Comparison of ENCODE assay signal across 11 cellular contexts in the genomic region with DNA sequence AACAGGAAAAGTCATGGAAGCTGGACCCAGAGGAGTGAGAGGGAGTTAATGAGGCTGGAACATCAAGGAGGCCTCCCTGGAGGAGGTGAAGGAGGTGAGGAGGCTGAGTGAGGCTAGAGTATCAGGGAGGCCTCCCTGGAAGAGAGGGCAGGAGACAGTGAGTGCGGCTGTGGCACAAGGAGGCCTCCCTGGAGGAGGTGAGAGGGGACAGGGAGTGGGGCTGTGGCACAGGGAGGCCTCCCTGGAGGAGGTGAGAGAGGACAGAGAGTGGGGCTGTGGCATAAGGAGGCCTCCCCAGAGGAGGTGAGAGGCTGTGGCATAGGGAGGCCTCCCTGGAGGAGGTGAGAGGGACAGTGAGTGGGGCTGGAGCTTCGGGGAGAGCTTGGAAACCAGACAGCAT. TPM values are rescaled to one million over a fixed set of nuclear protein-coding genes. Genes with fewer than 3 reads are reported as not detected.
DNase-seq lines count a peak whose midpoint lies in the region; ATAC-seq, FAIRE-seq and TF ChIP-seq lines count a peak whose summit lies in the region.
"Had no signal": no experiment of that assay in that cellular context is flagged by ENCODE, and none has a peak within 500 bp of the region (broad histone marks: within the 10 kb centered on the region; RNA-seq: fewer than 3 reads in every experiment).

No MANE protein-coding gene starts in this region.

- no peak overlapping the region for H2AFZ ChIP-seq in K562 (ENCODE audit: low read depth, low read length)

- H3K27ac Mint-ChIP-seq in HFFc6 = peak overlapping the region; percentile 98
- peak overlapping the region; percentile 17 to 97 (median 90) for H3K27ac Mint-ChIP-seq in naive thymus-derived CD8-positive, alpha-beta T cell

- TF ChIP-seq POLR2A in A549 (IDR thresholded peaks at IDR 0.05; ENCODE audit: low read length) (no peak), K562 (conservative IDR thresholded peaks at IDR 0.05) (no peak)

- no peak for TF ChIP-seq RAD21 in A549 (conservative IDR thresholded peaks at IDR 0.05 in 1 of 2, IDR thresholded peaks at IDR 0.05 in 1 of 2)
- TF ChIP-seq RAD21 in K562 (CRISPR knock-in tag; conservative IDR thresholded peaks at IDR 0.05 in 1 of 2, IDR thresholded peaks at IDR 0.05 in 1 of 2) = no peak

- WGBS in A549 (ENCODE audit: missing lambda C conversion rate) = 50% methylated on average over 2 of the region's 2 CpGs
- WGBS in K562 (ENCODE audit: insufficient coverage, low coverage, missing lambda C conversion rate) = no CpG with 5 or more reads among the region's 2 CpGs

- no peaks in the 10 kb centered on the region for H3K27me3 ChIP-seq in K562 (ENCODE audit: control insufficient read depth in 2 of 2, insufficient read depth in 2 of 2, low read length in 2 of 2)

- DNase-seq in A549 (ENCODE audit: low read depth in 1 of 2, low spot score in 1 of 2) (no peak), HFFc6 (no peak), K562 (ENCODE audit: extremely low read depth in 1 of 4, low spot score in 3 of 4) (no peak), NCI-H2227 (lab: John Stamatoyannopoulos, UW; ENCODE audit: unreplicated experiment) (no peak), NCI-H2196 (lab: John Stamatoyannopoulos, UW; ENCODE audit: unreplicated experiment) (no peak), LoVo (ENCODE audit: low spot score) (no peak)
- no peak for DNase-seq in naive thymus-derived CD8-positive, alpha-beta T cell
- DNase-seq in activated CD8-positive, alpha-beta memory T cell treated with anti-CD3 and anti-CD28 coated beads, Interleukin-2, amount 50 U/mL, for 4 hours = no peak
- DNase-seq: activated CD4-positive, alpha-beta T cell treated with anti-CD3 and anti-CD28 coated beads, Interleukin-2, amount 50 U/mL, for 48 hours; cortex of kidney; occipital lobe had no signal

- H3K9me3 Mint-ChIP-seq in HFFc6 = no peaks in the 10 kb centered on the region
- no peaks in the 10 kb centered on the region for H3K9me3 Mint-ChIP-seq in naive thymus-derived CD8-positive, alpha-beta T cell

- H3K9ac ChIP-seq in K562 (ENCODE audit: insufficient read depth in 1 of 2, low read depth in 2 of 2, low read length in 2 of 2) = peak overlapping the region in 1 of 2 experiments; percentile 71; a peak in 2 of 4 replicates

- intact Hi-C loops in K562 (cut with micrococcal nuclease) = no loop called here

- H3K79me2 ChIP-seq in K562 (ENCODE audit: control insufficient read depth, insufficient read depth, low read length) = peaks cover 35% of the 10 kb centered on the region

- H3K27ac ChIP-seq in A549 (peak overlapping the region; percentile 87 to 89; a peak in 4 of 6 replicates), K562 (ENCODE audit: extremely low read depth, low read depth, low read length) (no peak overlapping the region; the same call in 2 of the 3 replicates)

- H3K9me3 ChIP-seq in A549 (no peaks in the 10 kb centered on the region), K562 (replicated peaks; ENCODE audit: control insufficient read depth, insufficient read depth, low read depth, low read length) (no peaks in the 10 kb centered on the region)

- no peak for ATAC-seq in A549
- no peak for ATAC-seq in K562
- ATAC-seq in naive thymus-derived CD8-positive, alpha-beta T cell = no peak

- peaks cover 64% of the 10 kb centered on the region for H3K4me1 ChIP-seq in A549
- H3K4me1 ChIP-seq in K562 (replicated peaks in 1 of 2; ENCODE audit: control insufficient read depth in 2 of 2, insufficient read depth in 2 of 2, low read length in 2 of 2) = peaks cover 26 to 57% of the 10 kb centered on the region in 2 experiments

- TF ChIP-seq CTCF in A549 (IDR thresholded peaks at IDR 0.05) = no peak
- no peak for TF ChIP-seq CTCF in HFFc6 (IDR thresholded peaks at IDR 0.05)
- no peak for TF ChIP-seq CTCF in K562 (IDR thresholded peaks at IDR 0.05 in 2 of 3, conservative IDR thresholded peaks at IDR 0.05 in 1 of 3; ENCODE audit: insufficient read depth in 2 of 3, low read depth in 1 of 3, low read length in 3 of 3)

- no peaks in the 10 kb centered on the region for H4K20me1 ChIP-seq in K562 (replicated peaks; ENCODE audit: control insufficient read depth, insufficient read depth, low read length)

- H3K36me3 Mint-ChIP-seq in HFFc6 (ENCODE audit: low read depth) = no peaks in the 10 kb centered on the region
- H3K36me3 Mint-ChIP-seq in naive thymus-derived CD8-positive, alpha-beta T cell = peaks cover 0 to 12% (median 3%) of the 10 kb centered on the region in 3 donors

- no peak for FAIRE-seq in A549 (lab: Jason Lieb, UNC)
- FAIRE-seq in K562 (lab: Jason Lieb, UNC) = no peak

- TF ChIP-seq EP300 in A549 (IDR thresholded peaks at IDR 0.05) (no peak), K562 (IDR thresholded peaks at IDR 0.05; ENCODE audit: low read length) (no peak)

- no peak overlapping the region for H3K4me3 Mint-ChIP-seq in HFFc6
- peak overlapping the region in 9 of 10 donors; percentile 55 to 88 (median 68) for H3K4me3 Mint-ChIP-seq in naive thymus-derived CD8-positive, alpha-beta T cell

- no peaks in the 10 kb centered on the region for H3K9me1 ChIP-seq in K562 (ENCODE audit: control insufficient read depth, insufficient read depth, low read length)

- POLR2A ChIA-PET in A549 (lab: Yijun Ruan, JAX) = no interaction called here
- POLR2A ChIA-PET in K562 (lab: Yijun Ruan, JAX) = no interaction called here
- POLR2A ChIA-PET in naive thymus-derived CD8-positive, alpha-beta T cell (lab: Charles Lee) = no interaction called here

- no TSS peak for BruUV-seq in K562 (replicated peaks; lab: Mats Ljungman, UMichigan)

- H3K4me1 Mint-ChIP-seq in HFFc6 (ENCODE audit: low read depth) = peaks cover 64% of the 10 kb centered on the region
- peaks cover 27 to 50% (median 49%) of the 10 kb centered on the region in 4 donors for H3K4me1 Mint-ChIP-seq in naive thymus-derived CD8-positive, alpha-beta T cell

- CTCF ChIA-PET in A549 (lab: Yijun Ruan, JAX) (interaction anchor here (1.0 to 3.7 kb wide), 3 partner anchors 24 to 324 kb away, joined by 3 to 29 read pairs (median 5); no protein-coding TSS in a partner anchor), K562 (lab: Yijun Ruan, JAX; ENCODE audit: low intra/inter-chr PET ratio) (no interaction called here)

- in situ Hi-C loops in K562 (cut with MboI) = no loop called here

- peaks cover 26% of the 10 kb centered on the region; the same call in 1 of the 3 replicates for H3K36me3 ChIP-seq in K562 (ENCODE audit: control insufficient read depth, insufficient read depth, low read length)

- H3K4me3 ChIP-seq in A549 (no peak overlapping the region), K562 (no peak overlapping the region)

- no peak overlapping the region for H3K4me2 ChIP-seq in A549
- no peak overlapping the region for H3K4me2 ChIP-seq in K562 (ENCODE audit: insufficient read depth, low read length)

- H3K27me3 Mint-ChIP-seq in HFFc6 (ENCODE audit: insufficient read depth) = peaks cover 3% of the 10 kb centered on the region; the same call in 1 of the 2 replicates
- no peaks in the 10 kb centered on the region for H3K27me3 Mint-ChIP-seq in naive thymus-derived CD8-positive, alpha-beta T cell

RNA-seq across cellular contexts. Expression of a gene that starts 5.5 kb away (rescaled TPM):
- 6.9 and 7.7 TPM in 2 replicates for polyA plus RNA-seq in A549 (2011; rRNA removed)
- 17.0 and 21.1 TPM in 2 replicates for polyA plus RNA-seq in A549 (2012; cell fraction: cytosol; rRNA removed)
- polyA plus RNA-seq in A549 (2012; cell fraction: nucleus; rRNA removed) = 44.0 and 47.1 TPM in 2 replicates
- polyA plus RNA-seq in A549 (2017; fragmentation: RNase III; extraction: RNeasy Plus Mini Kit Qiagen cat#74134 plus additional on column Dnase treatment) = 12.6 to 15.3 TPM (median 14.8 TPM) in 3 replicates
- 10.2 and 11.8 TPM in 2 replicates for polyA minus RNA-seq in A549 (2011; rRNA and poly(A)+ RNA removed)
- total RNA-seq in HFFc6 (2021; fragmentation: NEBNext Ultra II Directional; extraction: Animal tissue kit (Norgen Biotek cat#: 25700)) = 1 to 10 TPM; 5.4 to 6.9 (median 6.0) TPM
- total RNA-seq in K562 (2011; cell fraction: chromatin; rRNA removed; ENCODE audit: low replicate concordance) = 11.8 and 29.1 TPM in 2 replicates
- 17.0 TPM in 2 replicates for total RNA-seq in K562 (2011; cell fraction: nucleolus; rRNA removed)
- 12.7 and 13.1 TPM in 2 replicates for total RNA-seq in K562 (2011; cell fraction: nucleoplasm; rRNA removed)
- 4.9 and 6.2 TPM in 2 replicates for total RNA-seq in K562 (2014; rRNA removed)
- total RNA-seq in K562 (2014; rRNA removed; fragmentation: Illumina TruSeq; extraction: Trizol) = 1.7 and 2.2 TPM in 2 replicates
- 4.4 and 4.5 TPM in 2 replicates for total RNA-seq in K562 (2015; rRNA removed; fragmentation: Illumina TruSeq; extraction: Trizol)
- 6.7 and 7.5 TPM in 2 replicates for total RNA-seq in K562 (2021)
- polyA plus RNA-seq in K562 (2011; rRNA removed) = 5.7 and 6.5 TPM in 2 replicates
- polyA plus RNA-seq in K562 (2011; cell fraction: cytosol; rRNA removed) = 5.0 and 7.4 TPM in 2 replicates
- polyA plus RNA-seq in K562 (2011; cell fraction: nucleus; rRNA removed) = 17.5 and 25.4 TPM in 2 replicates
- polyA plus RNA-seq in K562 (2012) = 4.1 and 4.9 TPM in 2 replicates
- polyA plus RNA-seq in K562 (2014; fragmentation: Illumina TruSeq; extraction: Trizol) = 5.1 and 6.5 TPM in 2 replicates
- under 1 TPM; 0.34 to 0.59 TPM for polyA plus RNA-seq in K562 (2014; fragmentation: Nextera tagmentation; extraction: Ambion mirVana)
- 6.1 and 7.4 TPM in 2 replicates for polyA plus RNA-seq in K562 (2014; rRNA removed)
- polyA minus RNA-seq in K562 (2011; rRNA and poly(A)+ RNA removed) = 3.5 and 4.8 TPM in 2 replicates
- polyA minus RNA-seq in K562 (2011; cell fraction: cytosol; rRNA and poly(A)+ RNA removed) = 3.2 and 4.5 TPM in 2 replicates
- 7.5 and 8.2 TPM in 2 replicates for polyA minus RNA-seq in K562 (2011; cell fraction: nucleus; rRNA and poly(A)+ RNA removed)
- total RNA-seq in naive thymus-derived CD8-positive, alpha-beta T cell = 1 to 10 TPM; 5.0 to 5.3 TPM
- 1 to 10 TPM in 1 of 3 donors, under 1 TPM in 2; 0.33 to 1.5 (median 0.77) TPM for polyA plus RNA-seq in naive thymus-derived CD8-positive, alpha-beta T cell

RNA-seq across cellular contexts. Expression of a gene that starts 28.9 kb away (rescaled TPM):
- polyA plus RNA-seq in A549 (2011; rRNA removed) (0.03 and 0.05 TPM in 2 replicates), A549 (2017; fragmentation: RNase III; extraction: RNeasy Plus Mini Kit Qiagen cat#74134 plus additional on column Dnase treatment) (0.09 to 0.13 TPM in 2 of 3 replicates, not detected in the other), K562 (2011; rRNA removed) (12.2 and 13.6 TPM in 2 replicates), K562 (2014; fragmentation: Illumina TruSeq; extraction: Trizol) (10.3 and 17.6 TPM in 2 replicates), K562 (2014; fragmentation: Nextera tagmentation; extraction: Ambion mirVana) (under 1 TPM; 0.27 to 0.66 TPM), K562 (2014; rRNA removed) (18.4 and 18.8 TPM in 2 replicates)
- polyA plus RNA-seq in A549 (2012; cell fraction: cytosol; rRNA removed) = 0.03 and 0.04 TPM in 2 replicates
- polyA plus RNA-seq in A549 (2012; cell fraction: nucleus; rRNA removed) = 0.17 and 0.37 TPM in 2 replicates
- polyA minus RNA-seq in A549 (2011; rRNA and poly(A)+ RNA removed) = 0.10 and 0.21 TPM in 2 replicates
- total RNA-seq in HFFc6 (2021; fragmentation: NEBNext Ultra II Directional; extraction: Animal tissue kit (Norgen Biotek cat#: 25700)) = under 1 TPM in 1 of 6 experiments, not detected in 5; 0.08 TPM
- 21.9 and 70.4 TPM in 2 replicates for total RNA-seq in K562 (2011; cell fraction: chromatin; rRNA removed; ENCODE audit: low replicate concordance)
- 38.4 and 45.2 TPM in 2 replicates for total RNA-seq in K562 (2011; cell fraction: nucleolus; rRNA removed)
- total RNA-seq in K562 (2011; cell fraction: nucleoplasm; rRNA removed) = 27.3 and 30.9 TPM in 2 replicates
- total RNA-seq in K562 (2014; rRNA removed) (13.3 and 16.0 TPM in 2 replicates), K562 (2014; rRNA removed; fragmentation: Illumina TruSeq; extraction: Trizol) (4.9 and 6.8 TPM in 2 replicates), K562 (2015; rRNA removed; fragmentation: Illumina TruSeq; extraction: Trizol) (8.1 and 9.6 TPM in 2 replicates), K562 (2021) (15.3 and 20.3 TPM in 2 replicates)
- 10.0 and 27.5 TPM in 2 replicates for polyA plus RNA-seq in K562 (2011; cell fraction: cytosol; rRNA removed)
- 41.2 and 64.7 TPM in 2 replicates for polyA plus RNA-seq in K562 (2011; cell fraction: nucleus; rRNA removed)
- polyA plus RNA-seq in K562 (2012) = 18.2 and 106 TPM in 2 replicates
- 4.3 and 7.9 TPM in 2 replicates for polyA minus RNA-seq in K562 (2011; rRNA and poly(A)+ RNA removed)
- polyA minus RNA-seq in K562 (2011; cell fraction: cytosol; rRNA and poly(A)+ RNA removed) = 3.7 and 7.2 TPM in 2 replicates
- polyA minus RNA-seq in K562 (2011; cell fraction: nucleus; rRNA and poly(A)+ RNA removed) = 12.2 and 18.7 TPM in 2 replicates
- 1 to 10 TPM; 1.1 to 1.6 TPM for total RNA-seq in naive thymus-derived CD8-positive, alpha-beta T cell
- polyA plus RNA-seq in naive thymus-derived CD8-positive, alpha-beta T cell = not detected
- total RNA-seq: occipital lobe had no signal

RNA-seq across cellular contexts. Expression of a gene that starts 41.3 kb away (rescaled TPM):
- polyA plus RNA-seq in A549 (2011; rRNA removed) (27.7 and 32.7 TPM in 2 replicates), A549 (2017; fragmentation: RNase III; extraction: RNeasy Plus Mini Kit Qiagen cat#74134 plus additional on column Dnase treatment) (36.2 to 37.0 TPM (median 36.6 TPM) in 3 replicates), K562 (2011; rRNA removed) (16.7 and 22.0 TPM in 2 replicates), K562 (2014; fragmentation: Illumina TruSeq; extraction: Trizol) (16.6 and 23.0 TPM in 2 replicates), K562 (2014; fragmentation: Nextera tagmentation; extraction: Ambion mirVana) (1 to 10 TPM; 3.1 to 5.8 TPM), K562 (2014; rRNA removed) (25.5 and 26.9 TPM in 2 replicates)
- polyA plus RNA-seq in A549 (2012; cell fraction: cytosol; rRNA removed) = 10.2 and 14.4 TPM in 2 replicates
- 10.1 and 19.4 TPM in 2 replicates for polyA plus RNA-seq in A549 (2012; cell fraction: nucleus; rRNA removed)
- polyA minus RNA-seq in A549 (2011; rRNA and poly(A)+ RNA removed) = 14.9 and 17.6 TPM in 2 replicates
- 10 to 100 TPM; 22.4 to 28.6 (median 25.3) TPM for total RNA-seq in HFFc6 (2021; fragmentation: NEBNext Ultra II Directional; extraction: Animal tissue kit (Norgen Biotek cat#: 25700))
- total RNA-seq in K562 (2011; cell fraction: chromatin; rRNA removed; ENCODE audit: low replicate concordance) = 47.1 and 120 TPM in 2 replicates
- total RNA-seq in K562 (2011; cell fraction: nucleolus; rRNA removed) = 24.3 and 29.0 TPM in 2 replicates
- total RNA-seq in K562 (2011; cell fraction: nucleoplasm; rRNA removed) = 71.9 and 106 TPM in 2 replicates
- total RNA-seq in K562 (2014; rRNA removed) (11.9 and 13.0 TPM in 2 replicates), K562 (2014; rRNA removed; fragmentation: Illumina TruSeq; extraction: Trizol) (20.8 and 21.4 TPM in 2 replicates), K562 (2015; rRNA removed; fragmentation: Illumina TruSeq; extraction: Trizol) (15.0 and 17.9 TPM in 2 replicates), K562 (2021) (20.5 and 23.7 TPM in 2 replicates)
- 4.4 and 8.3 TPM in 2 replicates for polyA plus RNA-seq in K562 (2011; cell fraction: cytosol; rRNA removed)
- polyA plus RNA-seq in K562 (2011; cell fraction: nucleus; rRNA removed) = 35.6 and 38.6 TPM in 2 replicates
- 15.5 and 16.0 TPM in 2 replicates for polyA plus RNA-seq in K562 (2012)
- 19.6 and 25.8 TPM in 2 replicates for polyA minus RNA-seq in K562 (2011; rRNA and poly(A)+ RNA removed)
- polyA minus RNA-seq in K562 (2011; cell fraction: cytosol; rRNA and poly(A)+ RNA removed) = 5.0 and 8.9 TPM in 2 replicates
- polyA minus RNA-seq in K562 (2011; cell fraction: nucleus; rRNA and poly(A)+ RNA removed) = 11.3 and 17.9 TPM in 2 replicates
- 10 to 100 TPM; 51.1 to 52.0 TPM for total RNA-seq in naive thymus-derived CD8-positive, alpha-beta T cell
- 10 to 100 TPM in 1 of 3 donors, 1 to 10 TPM in 2; 9.3 to 15.5 (median 9.3) TPM for polyA plus RNA-seq in naive thymus-derived CD8-positive, alpha-beta T cell
